In genomic region chr12:87160848-87161601, GRCh38 we compare ENCODE assay signal across 14 cellular contexts.
"Had no signal": no experiment of that assay in that cellular context is flagged by ENCODE, and none has a peak within 500 bp of the region (broad histone marks: within the 10 kb centered on the region; RNA-seq: fewer than 3 reads in every experiment).

No MANE protein-coding gene starts in this region.

- FAIRE-seq: astrocyte had no signal

- ATAC-seq: activated naive CD8-positive, alpha-beta T cell treated with anti-CD3 and anti-CD28 coated beads, Interleukin-2, amount 50 U/mL, for 24 hours; right lobe of liver had no signal

- H3K27ac ChIP-seq: cardiac muscle cell, dorsolateral prefrontal cortex, prostate gland, right lobe of liver, suprapubic skin had no signal

- H3K9me3 ChIP-seq: prostate gland had no signal

- H3K4me1 ChIP-seq: prostate gland, right lobe of liver, suprapubic skin had no signal

- H3K27me3 ChIP-seq: cardiac muscle cell, dorsolateral prefrontal cortex, right lobe of liver, suprapubic skin had no signal

- DNase-seq: activated CD4-positive, alpha-beta T cell treated with anti-CD3 and anti-CD28 coated beads, Interleukin-2, amount 10 ng/mL, durations not matched to agents 7 days and 5 days; activated CD8-positive, alpha-beta memory T cell treated with anti-CD3 and anti-CD28 coated beads for 24 hours; activated naive CD4-positive, alpha-beta T cell; activated naive CD8-positive, alpha-beta T cell treated with anti-CD3 and anti-CD28 coated beads, Interleukin-2, amount 50 U/mL, for 24 hours; dorsolateral prefrontal cortex; endodermal cell; hippocampal formation; mesendoderm; nucleus accumbens; right lobe of liver had no signal

- H3K36me3 ChIP-seq: cardiac muscle cell, prostate gland, right lobe of liver, suprapubic skin had no signal

- H3K4me3 ChIP-seq: cardiac muscle cell, dorsolateral prefrontal cortex, prostate gland, right lobe of liver, suprapubic skin had no signal
